Comparison of ENCODE assay signal across 23 cellular contexts in the genomic region with DNA sequence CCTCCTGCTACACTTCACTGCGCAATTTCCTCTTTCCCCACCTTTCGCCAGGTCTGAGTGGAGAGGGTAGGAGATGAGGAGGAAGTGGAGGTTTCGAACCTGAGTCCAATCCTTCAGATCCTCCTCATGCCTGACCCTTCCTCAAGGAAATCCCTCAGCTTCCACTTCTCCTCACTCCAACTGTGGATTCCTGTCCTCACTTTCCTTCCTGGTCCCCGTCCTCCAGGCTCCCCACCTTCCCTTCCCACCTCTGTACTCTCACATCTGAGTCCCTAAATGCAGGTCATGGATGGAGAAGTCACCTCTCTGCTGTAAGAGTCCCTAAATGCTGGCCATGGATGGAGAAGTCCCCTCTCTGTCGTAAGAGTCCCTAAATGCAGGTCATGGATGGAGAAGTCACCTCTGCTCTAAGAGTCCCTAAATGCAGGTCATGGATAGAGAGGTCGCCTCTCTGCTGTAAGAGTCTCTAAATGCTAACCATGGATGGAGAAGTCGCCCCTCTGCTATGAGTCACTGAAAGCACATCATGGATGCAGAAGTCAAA. TPM values are rescaled to one million over a fixed set of nuclear protein-coding genes. Genes with fewer than 3 reads are reported as not detected.
A peak's percentile ranks its signal among the peaks of the same experiment; 100 is the strongest.
DNase-seq lines count a peak whose midpoint lies in the region; ATAC-seq and TF ChIP-seq lines count a peak whose summit lies in the region.
"Had no signal": no experiment of that assay in that cellular context is flagged by ENCODE, and none has a peak within 500 bp of the region (broad histone marks: within the 10 kb centered on the region; RNA-seq: fewer than 3 reads in every experiment).

No MANE protein-coding gene starts in this region.

- POLR2A ChIA-PET in RWPE1 (lab: Yijun Ruan, JAX; ENCODE audit: low non-redundant PET): no interaction called here

- peaks cover 40% of the 10 kb centered on the region for H3K36me3 Mint-ChIP-seq in stimulated activated naive CD8-positive, alpha-beta T cell treated with anti-CD3 and anti-CD28 coated beads, Interleukin-15, Interleukin-2, amounts not matched to agents 100 ng/mL and 50 ng/mL, for 24 hours (ENCODE audit: low read depth)
- H3K36me3 Mint-ChIP-seq in glutamatergic neuron (ENCODE audit: unreplicated experiment): peaks cover 12% of the 10 kb centered on the region
- peaks cover 3% of the 10 kb centered on the region for H3K36me3 Mint-ChIP-seq in type B pancreatic cell

- peaks cover 5% of the 10 kb centered on the region for H3K4me1 Mint-ChIP-seq in stimulated activated naive CD8-positive, alpha-beta T cell treated with anti-CD3 and anti-CD28 coated beads, Interleukin-15, Interleukin-2, amounts not matched to agents 100 ng/mL and 50 ng/mL, for 24 hours (ENCODE audit: low read depth)
- H3K4me1 Mint-ChIP-seq in stimulated activated naive CD8-positive, alpha-beta T cell treated with anti-CD3 and anti-CD28 coated beads, Interleukin-15, amount 100 ng/mL, for 72 hours: peaks cover 10% of the 10 kb centered on the region
- H3K4me1 Mint-ChIP-seq in glutamatergic neuron (ENCODE audit: low read depth, unreplicated experiment) (peaks cover 3% of the 10 kb centered on the region), type B pancreatic cell (ENCODE audit: unreplicated experiment) (peaks cover 6% of the 10 kb centered on the region)

- no peak for DNase-seq in stimulated activated naive CD8-positive, alpha-beta T cell treated with anti-CD3 and anti-CD28 coated beads, Interleukin-15, amount 100 ng/mL, for 72 hours
- DNase-seq in RWPE1 (ENCODE audit: low spot score) (no peak), glutamatergic neuron (no peak), type B pancreatic cell (ENCODE audit: extremely low spot score, unreplicated experiment) (no peak), NCI-H2171 treated with DMSO at 0.1 percent for 48 hours (lab: John Stamatoyannopoulos, UW) (no peak), NCI-H510A (lab: John Stamatoyannopoulos, UW) (no peak), HPDE6-E6E7 (ENCODE audit: extremely low spot score) (no peak)
- DNase-seq: activated CD8-positive, alpha-beta memory T cell treated with anti-CD3 and anti-CD28 coated beads, Interleukin-2, amount 50 U/mL, for 4 hours; cortex of kidney; DND-41; heart left ventricle; left ventricle myocardium inferior; NCI-H1105; NCI-H748 treated with DMSO at 0.1 percent for 48 hours; occipital lobe; SIG-M5; stimulated activated naive CD4-positive, alpha-beta T cell treated with Interleukin-2 at 50 U/mL for 16 hours; trophoblast cell had no signal

- no peak for TF ChIP-seq CTCF in RWPE1 (conservative IDR thresholded peaks at IDR 0.05; ENCODE audit: low read depth)
- no peak for TF ChIP-seq CTCF in glutamatergic neuron (IDR thresholded peaks at IDR 0.05; ENCODE audit: partially characterized antibody, unreplicated experiment)
- no peak for TF ChIP-seq CTCF in type B pancreatic cell (conservative IDR thresholded peaks at IDR 0.05)

- H3K27ac ChIP-seq in RWPE1: peak overlapping the region; percentile 30; the same call in 1 of the 2 replicates
- H3K27ac ChIP-seq: heart left ventricle, KMS-11, left ventricle myocardium inferior had no signal

- H3K4me3 Mint-ChIP-seq in stimulated activated naive CD8-positive, alpha-beta T cell treated with anti-CD3 and anti-CD28 coated beads, Interleukin-15, Interleukin-2, amounts not matched to agents 100 ng/mL and 50 ng/mL, for 24 hours: no peak overlapping the region
- no peak overlapping the region for H3K4me3 Mint-ChIP-seq in stimulated activated naive CD8-positive, alpha-beta T cell treated with anti-CD3 and anti-CD28 coated beads, Interleukin-15, amount 100 ng/mL, for 72 hours
- H3K4me3 Mint-ChIP-seq in glutamatergic neuron (ENCODE audit: unreplicated experiment): peak overlapping the region; percentile 8
- peak overlapping the region; percentile 31 for H3K4me3 Mint-ChIP-seq in type B pancreatic cell

- H3K27me3 Mint-ChIP-seq in stimulated activated naive CD8-positive, alpha-beta T cell treated with anti-CD3 and anti-CD28 coated beads, Interleukin-15, Interleukin-2, amounts not matched to agents 100 ng/mL and 50 ng/mL, for 24 hours: no peaks in the 10 kb centered on the region
- H3K27me3 Mint-ChIP-seq in stimulated activated naive CD8-positive, alpha-beta T cell treated with anti-CD3 and anti-CD28 coated beads, Interleukin-15, amount 100 ng/mL, for 72 hours: no peaks in the 10 kb centered on the region
- H3K27me3 Mint-ChIP-seq in glutamatergic neuron (ENCODE audit: unreplicated experiment) (peaks cover 8% of the 10 kb centered on the region), type B pancreatic cell (no peaks in the 10 kb centered on the region)

- H3K27ac Mint-ChIP-seq in stimulated activated naive CD8-positive, alpha-beta T cell treated with anti-CD3 and anti-CD28 coated beads, Interleukin-15, Interleukin-2, amounts not matched to agents 100 ng/mL and 50 ng/mL, for 24 hours: peak overlapping the region; percentile 16
- H3K27ac Mint-ChIP-seq in stimulated activated naive CD8-positive, alpha-beta T cell treated with anti-CD3 and anti-CD28 coated beads, Interleukin-15, amount 100 ng/mL, for 72 hours: peak overlapping the region in 1 of 2 donors; percentile 77
- H3K27ac Mint-ChIP-seq in glutamatergic neuron (ENCODE audit: unreplicated experiment) (peak overlapping the region; percentile 1), type B pancreatic cell (peak overlapping the region; percentile 54)

- no peaks in the 10 kb centered on the region for H3K9me3 Mint-ChIP-seq in stimulated activated naive CD8-positive, alpha-beta T cell treated with anti-CD3 and anti-CD28 coated beads, Interleukin-15, Interleukin-2, amounts not matched to agents 100 ng/mL and 50 ng/mL, for 24 hours
- H3K9me3 Mint-ChIP-seq in stimulated activated naive CD8-positive, alpha-beta T cell treated with anti-CD3 and anti-CD28 coated beads, Interleukin-15, amount 100 ng/mL, for 72 hours: peaks cover 6 to 9% of the 10 kb centered on the region in 2 donors
- H3K9me3 Mint-ChIP-seq in glutamatergic neuron (ENCODE audit: unreplicated experiment): peaks cover 8% of the 10 kb centered on the region
- no peaks in the 10 kb centered on the region for H3K9me3 Mint-ChIP-seq in type B pancreatic cell

- CTCF ChIA-PET in RWPE1 (lab: Yijun Ruan, JAX): no interaction called here

- no peak for ATAC-seq in stimulated activated naive CD8-positive, alpha-beta T cell treated with anti-CD3 and anti-CD28 coated beads, Interleukin-15, amount 100 ng/mL, for 72 hours
- ATAC-seq: heart left ventricle, sciatic nerve had no signal

RNA-seq across cellular contexts. Expression of a gene that starts 3.1 kb away (rescaled TPM):
- total RNA-seq in glutamatergic neuron (ENCODE audit: unreplicated experiment) (7.6 TPM), type B pancreatic cell (ENCODE audit: low replicate concordance) (14.4 and 19.0 TPM in 2 replicates)

RNA-seq across cellular contexts. Expression of a gene that starts 16.2 kb away (rescaled TPM):
- 7.4 TPM for total RNA-seq in glutamatergic neuron (ENCODE audit: unreplicated experiment)
- total RNA-seq in type B pancreatic cell (ENCODE audit: low replicate concordance): 3.9 and 4.3 TPM in 2 replicates
- total RNA-seq: mononuclear cell; T-helper 2 cell treated with Interferon-gamma antibody and Interleukin-4, amounts not matched to agents 100 ng/mL and 5 ng/mL, for 36 hours had no signal

RNA-seq across cellular contexts. Expression of a gene that starts 33.3 kb away (rescaled TPM):
- 82.3 TPM for total RNA-seq in glutamatergic neuron (ENCODE audit: unreplicated experiment)
- 71.5 and 72.3 TPM in 2 replicates for total RNA-seq in type B pancreatic cell (ENCODE audit: low replicate concordance)

RNA-seq across cellular contexts. Expression of a gene that starts 45.4 kb away (rescaled TPM):
- total RNA-seq in glutamatergic neuron (ENCODE audit: unreplicated experiment) (23.7 TPM), type B pancreatic cell (ENCODE audit: low replicate concordance) (5.0 and 9.1 TPM in 2 replicates)
- total RNA-seq: left ventricle myocardium inferior; sciatic nerve; T-helper 2 cell treated with Interferon-gamma antibody and Interleukin-4, amounts not matched to agents 100 ng/mL and 5 ng/mL, for 36 hours had no signal

RNA-seq across cellular contexts. Expression of a gene that starts 54.4 kb away (rescaled TPM):
- total RNA-seq in glutamatergic neuron (ENCODE audit: unreplicated experiment) (41.5 TPM), type B pancreatic cell (ENCODE audit: low replicate concordance) (37.8 and 50.7 TPM in 2 replicates)

Comparison
In these comparisons a context has a peak if more than half of its experiments do, and no peak if none do; other contexts are left out.
1. H3K4me3 Mint-ChIP-seq: peak in glutamatergic neuron (single experiment) and type B pancreatic cell (single experiment); none in stimulated activated naive CD8-positive, alpha-beta T cell treated with anti-CD3 and anti-CD28 coated beads, Interleukin-15, Interleukin-2, amounts not matched to agents 100 ng/mL and 50 ng/mL, for 24 hours (single experiment) and stimulated activated naive CD8-positive, alpha-beta T cell treated with anti-CD3 and anti-CD28 coated beads, Interleukin-15, amount 100 ng/mL, for 72 hours (0 of 2).